ENCODE assay signal across 8 cellular contexts in the genomic region with DNA sequence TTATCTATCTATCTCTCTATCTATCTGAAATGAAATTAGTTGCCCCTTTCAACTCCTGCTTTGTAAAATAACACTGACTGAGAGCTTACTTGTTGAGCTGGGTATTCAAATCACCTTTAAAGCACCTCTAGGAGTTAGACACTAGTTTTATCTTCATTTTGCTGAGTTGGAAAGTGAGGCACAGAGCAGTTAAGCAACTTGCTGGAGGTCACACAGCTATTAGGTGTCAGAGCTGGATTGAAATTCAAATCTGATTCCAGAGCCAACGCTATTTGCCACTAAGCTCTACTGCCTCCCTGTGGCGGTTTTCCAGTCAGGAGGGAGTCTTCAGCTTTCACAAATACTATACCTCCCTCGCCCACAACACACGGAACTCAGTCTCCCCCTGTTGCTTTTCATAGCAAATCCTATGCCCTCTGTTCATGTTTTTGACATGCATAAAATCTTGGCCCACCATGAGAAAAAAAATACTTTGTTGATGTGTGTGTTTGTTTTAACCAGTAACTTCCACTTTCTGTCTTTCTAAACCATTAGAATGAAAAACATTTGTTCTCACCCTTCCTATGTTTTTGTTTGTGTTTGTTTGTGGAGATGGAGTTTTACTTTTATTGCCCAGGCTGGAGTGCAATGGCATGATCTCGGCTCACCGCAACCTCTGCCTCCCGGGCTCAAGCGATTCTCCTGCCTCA.
DNase-seq lines count a peak whose midpoint lies in the region; ATAC-seq, FAIRE-seq and TF ChIP-seq lines count a peak whose summit lies in the region.

No MANE protein-coding gene starts in this region.

- H3K36me3 ChIP-seq in GM23338 (ENCODE audit: insufficient read depth) (no peaks in the 10 kb centered on the region), GM12878 (ENCODE audit: control insufficient read depth in 2 of 2, insufficient read depth in 2 of 2, low read length in 1 of 2) (no peaks in the 10 kb centered on the region), lung (ENCODE audit: control insufficient read depth in 2 of 2, insufficient read depth in 2 of 2, low read length in 2 of 2) (no peaks in the 10 kb centered on the region), testis (ENCODE audit: low read depth, missing control alignments) (no peaks in the 10 kb centered on the region)

- peak; percentile 33; the same call in 1 of the 2 replicates for TF ChIP-seq RAD21 in GM12878 (IDR thresholded peaks at IDR 0.05; ENCODE audit: insufficient read depth, low read depth, low read length)

- POLR2A ChIA-PET in GM12878 (lab: Charles Lee), result interaction anchor here (0.6 kb wide), 2 partner anchors 81 to 493 kb away, joined by 3 to 8 read pairs; no protein-coding TSS in a partner anchor

- TF ChIP-seq CTCF in AG09309 (IDR thresholded peaks at IDR 0.05; ENCODE audit: control insufficient read depth, insufficient read depth, low read depth, low read length, missing control alignments) (peak; percentile 52), GM23338 (conservative IDR thresholded peaks at IDR 0.05; ENCODE audit: low read depth in 2 of 2) (peak; percentile 63 to 72), GM12878 (IDR thresholded peaks at IDR 0.05 in 2 of 3, conservative IDR thresholded peaks at IDR 0.05 in 1 of 3; ENCODE audit: control insufficient read depth in 2 of 3, extremely low read depth in 1 of 3, insufficient read depth in 1 of 3, low read depth in 3 of 3, low read length in 3 of 3) (peak; percentile 30 to 49 (median 41); a peak in 4 of 6 replicates), lung (IDR thresholded peaks at IDR 0.05; ENCODE audit: control extremely low read depth, extremely low read depth) (peak; percentile 37), testis (IDR thresholded peaks at IDR 0.05) (peak in 2 of 3 experiments; percentile 9 to 51)

- no peaks in the 10 kb centered on the region for H3K27me3 ChIP-seq in GM23338 (ENCODE audit: insufficient read depth)
- no peaks in the 10 kb centered on the region; a peak in 1 of 4 replicates for H3K27me3 ChIP-seq in GM12878 (replicated peaks in 1 of 2; ENCODE audit: control insufficient read depth in 2 of 2, insufficient read depth in 2 of 2, low read length in 1 of 2)
- no peaks in the 10 kb centered on the region for H3K27me3 ChIP-seq in lung (ENCODE audit: control insufficient read depth, insufficient read depth)
- H3K27me3 ChIP-seq in testis, result no peaks in the 10 kb centered on the region

- TF ChIP-seq EP300 in GM12878 (IDR thresholded peaks at IDR 0.05; ENCODE audit: borderline replicate concordance in 1 of 2, control insufficient read depth in 1 of 2, low read depth in 2 of 2, low read length in 2 of 2), result no peak

- WGBS in GM12878 (ENCODE audit: insufficient coverage, insufficient replicate concordance, low lambda C conversion rate, missing lambda C conversion rate), result 59% methylated on average over 7 of the region's 8 CpGs
- WGBS in lung, 2 donors, result 53 to 55% methylated on average over 8 of the region's 8 CpGs
- WGBS in testis, 2 donors, result 71 to 73% methylated on average over 8 of the region's 8 CpGs

- FAIRE-seq in GM12878 (lab: Jason Lieb, UNC), result no peak

- RAD21 ChIA-PET in GM12878 (lab: Charles Lee; ENCODE audit: unreplicated experiment), result interaction anchor here (0.7 to 2.4 kb wide), 4 partner anchors 144 to 317 kb away, joined by 3 to 12 read pairs (median 3); no protein-coding TSS in a partner anchor

- no TSS peak for BruUV-seq in GM12878 (replicated peaks; lab: Mats Ljungman, UMichigan)

- DNase-seq in AG09309 (ENCODE audit: low read depth) (no peak), GM23338 (ENCODE audit: low spot score) (peak; percentile 56), SW 1271 (lab: John Stamatoyannopoulos, UW) (peak; percentile 26 to 78), GM12878 (ENCODE audit: low read depth, low spot score) (no peak), lung (ENCODE audit: low spot score) (no peak), testis (peak; percentile 42), GM19238 (ENCODE audit: insufficient read length, low spot score) (no peak)

- H3K4me3 ChIP-seq in AG09309 (ENCODE audit: control insufficient read depth, low read depth, low read length) (no peak overlapping the region), GM23338 (no peak overlapping the region), GM12878 (no peak overlapping the region), lung (no peak overlapping the region), testis (no peak overlapping the region)

- H3K4me3 Mint-ChIP-seq in GM23338, result no peak overlapping the region

- H2AFZ ChIP-seq in GM23338 (no peak overlapping the region), GM12878 (ENCODE audit: control insufficient read depth, low read depth, low read length) (no peak overlapping the region; the same call in 1 of the 2 replicates)

- H3K4me1 Mint-ChIP-seq in GM23338, result peaks cover 6% of the 10 kb centered on the region

- no peak overlapping the region for H3K9ac ChIP-seq in GM12878 (ENCODE audit: control insufficient read depth, insufficient read depth, low read length)

- no peak overlapping the region for H3K27ac Mint-ChIP-seq in GM23338

- SMC1A ChIA-PET in GM12878 (lab: Charles Lee; ENCODE audit: uncharacterized antibody, unreplicated experiment), result interaction anchor here (1.0 to 2.8 kb wide), 8 partner anchors 24 to 363 kb away, joined by 3 to 18 read pairs (median 3); no protein-coding TSS in a partner anchor

- H3K27me3 Mint-ChIP-seq in GM23338 (ENCODE audit: insufficient read depth, low read depth, poor library complexity), result peaks cover 3% of the 10 kb centered on the region

- no peaks in the 10 kb centered on the region for H3K9me2 ChIP-seq in GM23338 (ENCODE audit: insufficient read depth)

- H3K4me2 ChIP-seq in GM23338 (no peak overlapping the region), GM12878 (ENCODE audit: control insufficient read depth, insufficient read depth) (no peak overlapping the region)

- H3K4me1 ChIP-seq in GM23338 (ENCODE audit: insufficient read depth), result 0 out of 2 replicates have a peak, but pooled peaks cover 3% of the 10 kb centered on the region
- H3K4me1 ChIP-seq in GM12878 (ENCODE audit: control insufficient read depth, insufficient read depth, low read length), result no peaks in the 10 kb centered on the region
- peaks cover 0 to 10% of the 10 kb centered on the region in 2 donors for H3K4me1 ChIP-seq in lung (ENCODE audit: control insufficient read depth in 2 of 2, insufficient read depth in 2 of 2, low read length in 2 of 2)
- H3K4me1 ChIP-seq in testis, result peaks cover 13% of the 10 kb centered on the region

- no peaks in the 10 kb centered on the region for H3K9me3 Mint-ChIP-seq in GM23338

- H3K79me2 ChIP-seq in GM23338 (replicated peaks; ENCODE audit: insufficient read depth) (no peaks in the 10 kb centered on the region), GM12878 (ENCODE audit: control insufficient read depth, insufficient read depth, low read length) (no peaks in the 10 kb centered on the region)

- H4K20me1 ChIP-seq in GM23338 (replicated peaks; ENCODE audit: insufficient read depth) (no peaks in the 10 kb centered on the region), GM12878 (ENCODE audit: control insufficient read depth, insufficient read depth) (no peaks in the 10 kb centered on the region)

- CTCF ChIA-PET in GM12878 (lab: Yijun Ruan, JAX), result interaction anchor here (0.6 to 4.6 kb wide), 12 partner anchors 12 to 417 kb away, joined by 3 to 51 read pairs (median 3); no protein-coding TSS in a partner anchor

- H3K36me3 Mint-ChIP-seq in GM23338 (ENCODE audit: low read depth), result no peaks in the 10 kb centered on the region

- intact Hi-C loops in GM12878 (cut with micrococcal nuclease; ENCODE audit: unreplicated experiment) (no loop called here), testis (cut with DNase I; ENCODE audit: low total_unique reads) (no loop called here)

- H3F3A ChIP-seq in GM23338 (replicated peaks; ENCODE audit: low read depth), result no peaks in the 10 kb centered on the region

- no peak overlapping the region for H3K27ac ChIP-seq in GM23338 (ENCODE audit: low read depth)
- H3K27ac ChIP-seq in GM12878 (ENCODE audit: control insufficient read depth, insufficient read depth), result no peak overlapping the region
- H3K27ac ChIP-seq in lung (ENCODE audit: low read depth in 1 of 2, low read length in 1 of 2), result no peak overlapping the region
- no peak overlapping the region for H3K27ac ChIP-seq in testis

- TF ChIP-seq POLR2A in GM12878 (IDR thresholded peaks at IDR 0.05; ENCODE audit: low read depth, low read length) (no peak), testis (IDR thresholded peaks at IDR 0.05) (no peak)

- in situ Hi-C loops in GM12878 (cut with MboI), result no loop called here

- H3K9me3 ChIP-seq in GM12878 (replicated peaks; ENCODE audit: control insufficient read depth, insufficient read depth, low read length) (no peaks in the 10 kb centered on the region), lung (ENCODE audit: control insufficient read depth in 2 of 2, insufficient read depth in 1 of 2, low read length in 1 of 2) (no peaks in the 10 kb centered on the region), testis (no peaks in the 10 kb centered on the region)

- ATAC-seq in GM23338 (peak; percentile 85), GM12878 (peak; percentile 76), lung (ENCODE audit: insufficient read depth, low FRiP score) (peak; percentile 42), HG02852 (IDR thresholded peaks at IDR 0.05; ENCODE audit: unreplicated experiment) (no peak)

TF ChIP-seq in GM12878, 131 proteins besides CTCF, POLR2A, EP300 and RAD21 (continues in another document):
- TF ChIP-seq SMARCA5 (IDR thresholded peaks at IDR 0.05), result peak; percentile 85
- TF ChIP-seq SREBF2 (IDR thresholded peaks at IDR 0.05; ENCODE audit: low read length), result no peak
- TF ChIP-seq KLF5 (IDR thresholded peaks at IDR 0.05; ENCODE audit: partially characterized antibody), result no peak
- no peak for TF ChIP-seq ZBTB4 (CRISPR knock-in tag; IDR thresholded peaks at IDR 0.05)

Comparison
In these comparisons a context has a peak if more than half of its experiments do, and no peak if none do; other contexts are left out.
1. DNase-seq: peak in GM23338 (single experiment), SW 1271 (2 of 2) and testis (single experiment); none in AG09309 (single experiment), GM12878 (single experiment), lung (single experiment) and GM19238 (single experiment).
2. Peak in every context shown above with its lines, with median percentiles within 50 percentile points of each other: CTCF ChIP-seq.